In genomic region chr12:10031771-10032175, GRCh38 we compare ENCODE assay signal across 1 cellular context.
A peak's percentile ranks its signal among the peaks of the same experiment; 100 is the strongest.
TF ChIP-seq lines count a peak whose summit lies in the region.

No MANE protein-coding gene starts in this region.

TF ChIP-seq in endothelial cell of umbilical vein, 7 proteins besides CTCF, POLR2A, EP300 and RAD21:
- TF ChIP-seq MYC (IDR thresholded peaks at IDR 0.05; ENCODE audit: low read depth, low read length) (no peak), POLR2AphosphoS5 (IDR thresholded peaks at IDR 0.05; ENCODE audit: insufficient read depth, low read depth, low read length) (peak; percentile 61), GATA2 (IDR thresholded peaks at IDR 0.05; ENCODE audit: insufficient read depth, insufficient read length, low read depth, low read length) (peak; percentile 19), EZH2 (IDR thresholded peaks at IDR 0.05; ENCODE audit: borderline replicate concordance, low read depth, low read length, severe bottlenecking) (no peak), FOS (IDR thresholded peaks at IDR 0.05; ENCODE audit: borderline replicate concordance, insufficient read depth, low read length) (peak; percentile 26), JUN (IDR thresholded peaks at IDR 0.05; ENCODE audit: borderline replicate concordance, insufficient read depth, insufficient read length, low read depth) (peak; percentile 86)
- TF ChIP-seq, protein P1, sequence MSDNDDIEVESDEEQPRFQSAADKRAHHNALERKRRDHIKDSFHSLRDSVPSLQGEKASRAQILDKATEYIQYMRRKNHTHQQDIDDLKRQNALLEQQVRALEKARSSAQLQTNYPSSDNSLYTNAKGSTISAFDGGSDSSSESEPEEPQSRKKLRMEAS (IDR thresholded peaks at IDR 0.05; ENCODE audit: insufficient read depth, insufficient read length) = no peak
